ENCODE assay signal across 1 cellular context in genomic region chr5:150438873-150439546, GRCh38.
TF ChIP-seq lines count a peak whose summit lies in the region.

No MANE protein-coding gene starts in this region.

TF ChIP-seq in GM12878, 131 proteins besides CTCF, POLR2A, EP300 and RAD21 (continued from another document):
- no peak for TF ChIP-seq PKNOX1 (IDR thresholded peaks at IDR 0.05)
- no peak for TF ChIP-seq CUX1 (IDR thresholded peaks at IDR 0.05; ENCODE audit: insufficient replicate concordance, low read depth, low read length)
- no peak for TF ChIP-seq IRF3 (IDR thresholded peaks at IDR 0.05)
TF ChIP-seq in GM12878: peak in this region for 0.
